1 cellular context compared by ENCODE assay signal in the genomic region with DNA sequence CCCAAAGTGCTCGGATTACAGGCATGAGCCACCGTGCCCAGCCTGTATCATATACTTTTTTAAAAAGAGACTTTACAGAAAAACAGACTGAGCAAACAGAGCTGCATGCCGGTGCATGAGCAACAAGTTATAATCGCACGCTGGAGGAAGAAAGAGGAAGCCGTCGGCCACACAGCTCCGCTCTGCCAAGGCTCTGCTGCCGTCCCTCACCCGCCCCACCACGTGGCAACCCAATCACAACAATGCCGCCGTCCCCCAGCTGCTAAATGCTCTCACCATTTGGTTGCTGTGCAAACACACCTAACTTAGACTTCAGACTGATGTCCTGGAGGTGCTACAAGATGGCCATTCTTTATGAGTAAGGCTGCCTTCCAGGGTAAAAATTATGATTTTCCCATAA.
TF ChIP-seq lines count a peak whose summit lies in the region.

No MANE protein-coding gene starts in this region.

TF ChIP-seq in WTC11, 78 proteins besides CTCF, POLR2A, EP300 and RAD21 (continued from another document):
- TF ChIP-seq, protein P1, sequence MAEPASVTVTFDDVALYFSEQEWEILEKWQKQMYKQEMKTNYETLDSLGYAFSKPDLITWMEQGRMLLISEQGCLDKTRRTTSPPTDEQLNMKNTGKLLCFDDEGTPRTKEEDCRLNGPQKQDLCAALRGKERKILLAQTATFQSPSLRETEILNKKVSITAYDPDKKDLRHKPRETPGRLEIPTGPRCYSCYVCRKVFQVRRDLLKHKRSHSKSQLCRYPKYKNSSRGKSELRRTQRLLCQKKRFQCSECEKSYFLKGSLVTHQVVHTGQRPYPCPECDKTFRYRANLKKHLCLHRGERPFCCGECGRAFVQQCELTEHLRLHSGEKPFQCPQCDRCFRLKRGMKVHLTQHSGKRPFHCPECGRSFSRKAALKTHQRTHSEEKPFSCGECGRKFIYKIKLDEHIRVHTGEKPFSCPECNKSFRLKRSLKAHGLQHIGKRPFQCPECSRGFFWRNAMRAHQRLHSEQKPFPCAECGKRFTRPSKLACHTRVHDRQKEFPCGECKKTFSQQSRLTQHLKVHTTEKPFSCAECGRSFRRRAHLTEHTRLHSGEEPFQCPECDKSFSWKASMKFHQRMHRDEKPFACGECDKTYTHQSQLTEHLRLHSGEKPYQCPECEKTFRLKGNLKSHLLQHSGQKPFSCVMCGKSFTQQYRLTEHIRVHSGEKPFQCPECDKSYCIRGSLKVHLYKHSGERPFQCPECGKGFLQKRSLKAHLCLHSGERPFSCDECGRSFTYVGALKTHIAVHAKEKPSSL (CRISPR knock-in tag; conservative IDR thresholded peaks at IDR 0.05): no peak
- TF ChIP-seq, protein P2, sequence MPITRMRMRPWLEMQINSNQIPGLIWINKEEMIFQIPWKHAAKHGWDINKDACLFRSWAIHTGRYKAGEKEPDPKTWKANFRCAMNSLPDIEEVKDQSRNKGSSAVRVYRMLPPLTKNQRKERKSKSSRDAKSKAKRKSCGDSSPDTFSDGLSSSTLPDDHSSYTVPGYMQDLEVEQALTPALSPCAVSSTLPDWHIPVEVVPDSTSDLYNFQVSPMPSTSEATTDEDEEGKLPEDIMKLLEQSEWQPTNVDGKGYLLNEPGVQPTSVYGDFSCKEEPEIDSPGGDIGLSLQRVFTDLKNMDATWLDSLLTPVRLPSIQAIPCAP (CRISPR knock-in tag; IDR thresholded peaks at IDR 0.05): no peak
- TF ChIP-seq ESRRA (CRISPR knock-in tag; IDR thresholded peaks at IDR 0.05; ENCODE audit: borderline replicate concordance) (no peak), SOX15 (CRISPR knock-in tag; IDR thresholded peaks at IDR 0.05) (no peak), NFYB (CRISPR knock-in tag; conservative IDR thresholded peaks at IDR 0.05; ENCODE audit: low read depth) (no peak), ZNF423 (CRISPR knock-in tag; IDR thresholded peaks at IDR 0.05) (no peak)
- TF ChIP-seq, protein P3, sequence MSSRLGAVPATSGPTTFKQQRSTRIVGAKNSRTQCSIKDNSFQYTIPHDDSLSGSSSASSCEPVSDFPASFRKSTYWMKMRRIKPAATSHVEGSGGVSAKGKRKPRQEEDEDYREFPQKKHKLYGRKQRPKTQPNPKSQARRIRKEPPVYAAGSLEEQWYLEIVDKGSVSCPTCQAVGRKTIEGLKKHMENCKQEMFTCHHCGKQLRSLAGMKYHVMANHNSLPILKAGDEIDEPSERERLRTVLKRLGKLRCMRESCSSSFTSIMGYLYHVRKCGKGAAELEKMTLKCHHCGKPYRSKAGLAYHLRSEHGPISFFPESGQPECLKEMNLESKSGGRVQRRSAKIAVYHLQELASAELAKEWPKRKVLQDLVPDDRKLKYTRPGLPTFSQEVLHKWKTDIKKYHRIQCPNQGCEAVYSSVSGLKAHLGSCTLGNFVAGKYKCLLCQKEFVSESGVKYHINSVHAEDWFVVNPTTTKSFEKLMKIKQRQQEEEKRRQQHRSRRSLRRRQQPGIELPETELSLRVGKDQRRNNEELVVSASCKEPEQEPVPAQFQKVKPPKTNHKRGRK (CRISPR knock-in tag; IDR thresholded peaks at IDR 0.05; ENCODE audit: borderline replicate concordance): no peak
- TF ChIP-seq, protein P4, sequence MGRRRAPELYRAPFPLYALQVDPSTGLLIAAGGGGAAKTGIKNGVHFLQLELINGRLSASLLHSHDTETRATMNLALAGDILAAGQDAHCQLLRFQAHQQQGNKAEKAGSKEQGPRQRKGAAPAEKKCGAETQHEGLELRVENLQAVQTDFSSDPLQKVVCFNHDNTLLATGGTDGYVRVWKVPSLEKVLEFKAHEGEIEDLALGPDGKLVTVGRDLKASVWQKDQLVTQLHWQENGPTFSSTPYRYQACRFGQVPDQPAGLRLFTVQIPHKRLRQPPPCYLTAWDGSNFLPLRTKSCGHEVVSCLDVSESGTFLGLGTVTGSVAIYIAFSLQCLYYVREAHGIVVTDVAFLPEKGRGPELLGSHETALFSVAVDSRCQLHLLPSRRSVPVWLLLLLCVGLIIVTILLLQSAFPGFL (CRISPR knock-in tag; IDR thresholded peaks at IDR 0.05; ENCODE audit: borderline replicate concordance): no peak
- TF ChIP-seq, protein P5, sequence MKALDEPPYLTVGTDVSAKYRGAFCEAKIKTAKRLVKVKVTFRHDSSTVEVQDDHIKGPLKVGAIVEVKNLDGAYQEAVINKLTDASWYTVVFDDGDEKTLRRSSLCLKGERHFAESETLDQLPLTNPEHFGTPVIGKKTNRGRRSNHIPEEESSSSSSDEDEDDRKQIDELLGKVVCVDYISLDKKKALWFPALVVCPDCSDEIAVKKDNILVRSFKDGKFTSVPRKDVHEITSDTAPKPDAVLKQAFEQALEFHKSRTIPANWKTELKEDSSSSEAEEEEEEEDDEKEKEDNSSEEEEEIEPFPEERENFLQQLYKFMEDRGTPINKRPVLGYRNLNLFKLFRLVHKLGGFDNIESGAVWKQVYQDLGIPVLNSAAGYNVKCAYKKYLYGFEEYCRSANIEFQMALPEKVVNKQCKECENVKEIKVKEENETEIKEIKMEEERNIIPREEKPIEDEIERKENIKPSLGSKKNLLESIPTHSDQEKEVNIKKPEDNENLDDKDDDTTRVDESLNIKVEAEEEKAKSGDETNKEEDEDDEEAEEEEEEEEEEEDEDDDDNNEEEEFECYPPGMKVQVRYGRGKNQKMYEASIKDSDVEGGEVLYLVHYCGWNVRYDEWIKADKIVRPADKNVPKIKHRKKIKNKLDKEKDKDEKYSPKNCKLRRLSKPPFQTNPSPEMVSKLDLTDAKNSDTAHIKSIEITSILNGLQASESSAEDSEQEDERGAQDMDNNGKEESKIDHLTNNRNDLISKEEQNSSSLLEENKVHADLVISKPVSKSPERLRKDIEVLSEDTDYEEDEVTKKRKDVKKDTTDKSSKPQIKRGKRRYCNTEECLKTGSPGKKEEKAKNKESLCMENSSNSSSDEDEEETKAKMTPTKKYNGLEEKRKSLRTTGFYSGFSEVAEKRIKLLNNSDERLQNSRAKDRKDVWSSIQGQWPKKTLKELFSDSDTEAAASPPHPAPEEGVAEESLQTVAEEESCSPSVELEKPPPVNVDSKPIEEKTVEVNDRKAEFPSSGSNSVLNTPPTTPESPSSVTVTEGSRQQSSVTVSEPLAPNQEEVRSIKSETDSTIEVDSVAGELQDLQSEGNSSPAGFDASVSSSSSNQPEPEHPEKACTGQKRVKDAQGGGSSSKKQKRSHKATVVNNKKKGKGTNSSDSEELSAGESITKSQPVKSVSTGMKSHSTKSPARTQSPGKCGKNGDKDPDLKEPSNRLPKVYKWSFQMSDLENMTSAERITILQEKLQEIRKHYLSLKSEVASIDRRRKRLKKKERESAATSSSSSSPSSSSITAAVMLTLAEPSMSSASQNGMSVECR (CRISPR knock-in tag; IDR thresholded peaks at IDR 0.05; ENCODE audit: borderline replicate concordance): no peak
- TF ChIP-seq, protein P6, sequence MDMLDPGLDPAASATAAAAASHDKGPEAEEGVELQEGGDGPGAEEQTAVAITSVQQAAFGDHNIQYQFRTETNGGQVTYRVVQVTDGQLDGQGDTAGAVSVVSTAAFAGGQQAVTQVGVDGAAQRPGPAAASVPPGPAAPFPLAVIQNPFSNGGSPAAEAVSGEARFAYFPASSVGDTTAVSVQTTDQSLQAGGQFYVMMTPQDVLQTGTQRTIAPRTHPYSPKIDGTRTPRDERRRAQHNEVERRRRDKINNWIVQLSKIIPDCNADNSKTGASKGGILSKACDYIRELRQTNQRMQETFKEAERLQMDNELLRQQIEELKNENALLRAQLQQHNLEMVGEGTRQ (CRISPR knock-in tag; IDR thresholded peaks at IDR 0.05): no peak
TF ChIP-seq in WTC11: peak in this region for 0.
